8 cellular contexts compared by ENCODE assay signal in genomic region chr16:4958510-4959111, GRCh38. TPM values are rescaled to one million over a fixed set of nuclear protein-coding genes. Genes with fewer than 3 reads are reported as not detected.
A peak's percentile ranks its signal among the peaks of the same experiment; 100 is the strongest.
DNase-seq lines count a peak whose midpoint lies in the region; ATAC-seq and TF ChIP-seq lines count a peak whose summit lies in the region.

No MANE protein-coding gene starts in this region.

- H3K4me1 ChIP-seq in HCT116 (ENCODE audit: control insufficient read depth in 1 of 2, insufficient read depth in 2 of 2, low read length in 2 of 2) (peaks cover 15 to 24% of the 10 kb centered on the region in 2 experiments; a peak in 3 of 4 replicates), iPS-15b (ENCODE audit: control insufficient read depth, insufficient read depth, low read length) (peaks cover 4% of the 10 kb centered on the region)

- no peaks in the 10 kb centered on the region for H3K9me3 Mint-ChIP-seq in activated T-cell treated with anti-CD3 and anti-CD28 coated beads, Interleukin-2, amount 50 U/mL, for 72 hours
- H3K9me3 Mint-ChIP-seq in stimulated activated naive CD8-positive, alpha-beta T cell treated with anti-CD3 and anti-CD28 coated beads, Interleukin-15, amount 100 ng/mL, for 72 hours = no peaks in the 10 kb centered on the region

- no peak overlapping the region for H3K27ac ChIP-seq in HCT116 (ENCODE audit: low read depth, low read length)

- no peak overlapping the region for H2AFZ ChIP-seq in HCT116 (ENCODE audit: low read depth, low read length, poor library complexity, severe bottlenecking)

- H3K36me3 ChIP-seq in HCT116 (ENCODE audit: control insufficient read depth in 1 of 2, insufficient read depth in 2 of 2, low read length in 2 of 2) = no peaks in the 10 kb centered on the region
- no peaks in the 10 kb centered on the region for H3K36me3 ChIP-seq in iPS-15b (ENCODE audit: control insufficient read depth, insufficient read depth, low read length)

- H3K79me2 ChIP-seq in HCT116 (ENCODE audit: insufficient read depth, low read length) = no peaks in the 10 kb centered on the region

- POLR2A ChIA-PET in HCT116 (lab: Charles Lee) = no interaction called here

- no peak overlapping the region for H3K27ac Mint-ChIP-seq in activated T-cell treated with anti-CD3 and anti-CD28 coated beads, Interleukin-2, amount 50 U/mL, for 72 hours
- H3K27ac Mint-ChIP-seq in stimulated activated naive CD8-positive, alpha-beta T cell treated with anti-CD3 and anti-CD28 coated beads, Interleukin-15, amount 100 ng/mL, for 72 hours = no peak overlapping the region

- CTCF ChIA-PET in HCT116 (lab: Charles Lee) = interaction anchor here (1.0 to 1.1 kb wide), 2 partner anchors 308 to 410 kb away, joined by 3 read pairs; no protein-coding TSS in a partner anchor

- H3K4me2 ChIP-seq in HCT116 (ENCODE audit: low read length) = peak overlapping the region; percentile 91

- H3K4me3 ChIP-seq in HCT116 (replicated peaks in 1 of 2; ENCODE audit: low read depth in 1 of 2, low read length in 2 of 2) (peak overlapping the region; percentile 34 to 51), iPS-15b (ENCODE audit: low read depth, low read length) (peak overlapping the region; percentile 75)

- H4K20me1 ChIP-seq in HCT116 (ENCODE audit: insufficient read depth) = no peaks in the 10 kb centered on the region

- RAD21 ChIA-PET in HCT116 (lab: Charles Lee; ENCODE audit: low non-redundant PET in 1 of 2, low total read pairs in 2 of 2, uncharacterized antibody in 2 of 2, unreplicated experiment in 2 of 2) = interaction anchor here in 1 of 2 experiments (0.6 kb wide), 1 partner anchor 62 kb away, joined by 3 read pairs; no protein-coding TSS in a partner anchor

- H3K9me3 ChIP-seq in HCT116 (ENCODE audit: control insufficient read depth in 1 of 2, insufficient read depth in 1 of 2, low read depth in 1 of 2, low read length in 2 of 2) (no peaks in the 10 kb centered on the region), iPS-15b (ENCODE audit: control insufficient read depth, insufficient read depth, low read length) (no peaks in the 10 kb centered on the region)

- peaks cover 24% of the 10 kb centered on the region for H3K4me1 Mint-ChIP-seq in activated T-cell treated with anti-CD3 and anti-CD28 coated beads, Interleukin-2, amount 50 U/mL, for 72 hours (ENCODE audit: low read depth)
- peaks cover 26% of the 10 kb centered on the region for H3K4me1 Mint-ChIP-seq in stimulated activated naive CD8-positive, alpha-beta T cell treated with anti-CD3 and anti-CD28 coated beads, Interleukin-15, amount 100 ng/mL, for 72 hours

- DNase-seq in HCT116 (ENCODE audit: low read depth, low spot score) (no peak), H4 (ENCODE audit: low spot score) (no peak), sciatic nerve (ENCODE audit: low spot score) (no peak), HuH-7.5 (ENCODE audit: low spot score) (no peak), NCI-H2227 treated with DMSO at 0.1 percent for 48 hours (lab: John Stamatoyannopoulos, UW) (no peak)
- DNase-seq in activated T-cell treated with anti-CD3 and anti-CD28 coated beads, Interleukin-2, amount 50 U/mL, for 72 hours = no peak
- DNase-seq in stimulated activated naive CD8-positive, alpha-beta T cell treated with anti-CD3 and anti-CD28 coated beads, Interleukin-15, amount 100 ng/mL, for 72 hours = no peak

- no peak for TF ChIP-seq CTCF in HCT116 (IDR thresholded peaks at IDR 0.05 in 2 of 3, conservative IDR thresholded peaks at IDR 0.05 in 1 of 3; ENCODE audit: borderline replicate concordance in 1 of 3, insufficient read depth in 1 of 3, low read depth in 2 of 3, low read length in 2 of 3)

- H3K9ac ChIP-seq in HCT116 (ENCODE audit: low read length) = no peak overlapping the region
- no peak overlapping the region for H3K9ac ChIP-seq in iPS-15b (ENCODE audit: low read depth, low read length)

- H3K4me3 Mint-ChIP-seq in activated T-cell treated with anti-CD3 and anti-CD28 coated beads, Interleukin-2, amount 50 U/mL, for 72 hours = peak overlapping the region; percentile 95 to 96
- peak overlapping the region; percentile 65 to 95 for H3K4me3 Mint-ChIP-seq in stimulated activated naive CD8-positive, alpha-beta T cell treated with anti-CD3 and anti-CD28 coated beads, Interleukin-15, amount 100 ng/mL, for 72 hours

- no peak for TF ChIP-seq RAD21 in HCT116 (IDR thresholded peaks at IDR 0.05; ENCODE audit: low read depth)

- intact Hi-C loops in HCT116 (cut with micrococcal nuclease) (loop anchor here (5.0 to 10.0 kb wide), 5 partner anchors 111 to 554 kb away; partner anchors contain the start of genes ANKS3, DNAAF8, GLYR1 and UBN1), sciatic nerve (cut with DNase I) (loop anchor here (5.0 to 10.0 kb wide), 3 partner anchors 64 to 264 kb away; partner anchors contain the start of gene NUDT16L1)

- TF ChIP-seq POLR2A in HCT116 (IDR thresholded peaks at IDR 0.05; ENCODE audit: borderline replicate concordance, extremely low read depth, insufficient read depth, insufficient read length) = no peak

- no TSS peak for BruUV-seq in HCT116 (replicated peaks; lab: Mats Ljungman, UMichigan)

- H3K27me3 Mint-ChIP-seq in activated T-cell treated with anti-CD3 and anti-CD28 coated beads, Interleukin-2, amount 50 U/mL, for 72 hours (ENCODE audit: low read depth) = peaks cover 46% of the 10 kb centered on the region
- peaks cover 77% of the 10 kb centered on the region for H3K27me3 Mint-ChIP-seq in stimulated activated naive CD8-positive, alpha-beta T cell treated with anti-CD3 and anti-CD28 coated beads, Interleukin-15, amount 100 ng/mL, for 72 hours

- H3K36me3 Mint-ChIP-seq in activated T-cell treated with anti-CD3 and anti-CD28 coated beads, Interleukin-2, amount 50 U/mL, for 72 hours (ENCODE audit: insufficient read depth in 2 of 2) = peaks cover 0 to 2% of the 10 kb centered on the region in 2 donors

- no peak for ATAC-seq in HCT116
- ATAC-seq in activated T-cell treated with anti-CD3 and anti-CD28 coated beads, Interleukin-2, amount 50 U/mL, for 72 hours (replicated peaks in 1 of 2) = no peak
- peak; percentile 8 for ATAC-seq in stimulated activated naive CD8-positive, alpha-beta T cell treated with anti-CD3 and anti-CD28 coated beads, Interleukin-15, amount 100 ng/mL, for 72 hours
- ATAC-seq in sciatic nerve = no peak

- no peaks in the 10 kb centered on the region for H3K9me2 ChIP-seq in HCT116 (ENCODE audit: insufficient read depth)

- H3K27me3 ChIP-seq in HCT116 (ENCODE audit: insufficient read depth, low read length) = peaks cover 9% of the 10 kb centered on the region; the same call in 1 of the 2 replicates
- peaks cover 2% of the 10 kb centered on the region for H3K27me3 ChIP-seq in iPS-15b (ENCODE audit: control insufficient read depth, insufficient read depth, low read length)

TF ChIP-seq in HCT116, 20 proteins besides CTCF, POLR2A, EP300 and RAD21 (continues in another document):
- TF ChIP-seq EGR1 (IDR thresholded peaks at IDR 0.05; ENCODE audit: low read depth) = no peak
- no peak for TF ChIP-seq CBX3 (IDR thresholded peaks at IDR 0.05; ENCODE audit: low read depth)
- no peak for TF ChIP-seq FOSL1 (IDR thresholded peaks at IDR 0.05; ENCODE audit: low read depth)
- no peak for TF ChIP-seq ZBTB33 (IDR thresholded peaks at IDR 0.05; ENCODE audit: extremely low read depth, insufficient replicate concordance, low read length)
- no peak for TF ChIP-seq ATF3 (IDR thresholded peaks at IDR 0.05)
- no peak for TF ChIP-seq ZFX (IDR thresholded peaks at IDR 0.05)

RNA-seq across cellular contexts. Expression of gene SEC14L5, which starts 0.5 kb away (rescaled TPM):
- 0.27 TPM for total RNA-seq in HCT116 (2021; ENCODE audit: unreplicated experiment)
- 0.17 and 0.20 TPM in 2 replicates for polyA plus RNA-seq in HCT116 (2012)
- total RNA-seq in activated T-cell treated with anti-CD3 and anti-CD28 coated beads, Interleukin-2, amount 50 U/mL, for 72 hours = under 1 TPM in 1 of 2 donors, not detected in 1; 0.02 TPM
- not detected in 2 replicates for total RNA-seq in H4 (2014; rRNA removed; shearing (Covaris generic))
- 43.1 TPM for total RNA-seq in sciatic nerve

RNA-seq across cellular contexts. Expression of gene PPL, which starts 21.7 kb away (rescaled TPM):
- total RNA-seq in HCT116 (2021; ENCODE audit: unreplicated experiment) (56.4 TPM), sciatic nerve (85.1 TPM)
- 55.1 and 61.6 TPM in 2 replicates for polyA plus RNA-seq in HCT116 (2012)
- total RNA-seq in activated T-cell treated with anti-CD3 and anti-CD28 coated beads, Interleukin-2, amount 50 U/mL, for 72 hours = under 1 TPM; 0.09 to 0.22 TPM
- 0.10 and 0.18 TPM in 2 replicates for total RNA-seq in H4 (2014; rRNA removed; shearing (Covaris generic))

Comparison
In these comparisons a context has a peak if more than half of its experiments do, and no peak if none do; other contexts are left out.
1. RNA of gene SEC14L5, which starts 0.5 kb away (total RNA-seq): 43.1 TPM in sciatic nerve (single experiment); 0.27 TPM in HCT116 (single experiment), 0.02 TPM in activated T-cell treated with anti-CD3 and anti-CD28 coated beads, Interleukin-2, amount 50 U/mL, for 72 hours and not detected in H4; every median in the first group is over 10 times any median in the second.
2. RNA of gene PPL, which starts 21.7 kb away (total RNA-seq): 85.1 TPM in sciatic nerve (single experiment) and 56.4 TPM in HCT116 (single experiment); 0.09 to 0.22 TPM in activated T-cell treated with anti-CD3 and anti-CD28 coated beads, Interleukin-2, amount 50 U/mL, for 72 hours and 0.10 to 0.18 TPM in H4; every median in the first group is over 10 times any median in the second.